8 cellular contexts compared by ENCODE assay signal in genomic region chr1:237799762-237800474, GRCh38.
DNase-seq lines count a peak whose midpoint lies in the region; ATAC-seq lines count a peak whose summit lies in the region.

No MANE protein-coding gene starts in this region.

- H3K27ac Mint-ChIP-seq in activated CD8-positive, alpha-beta T cell treated with anti-CD3 and anti-CD28 coated beads, Interleukin-2, amount 10 ng/mL, durations not matched to agents 7 days and 5 days: no peak overlapping the region

- ATAC-seq in GM18907 (IDR thresholded peaks at IDR 0.05; ENCODE audit: unreplicated experiment) (peak; percentile 100), HG03066 (IDR thresholded peaks at IDR 0.05; ENCODE audit: low read depth, unreplicated experiment) (peak; percentile 91)
- ATAC-seq in activated CD8-positive, alpha-beta T cell treated with anti-CD3 and anti-CD28 coated beads, Interleukin-2, amount 10 ng/mL, durations not matched to agents 7 days and 5 days: peak; percentile 84

- DNase-seq in DMS 273 treated with DMSO at 0.1 percent for 48 hours (lab: John Stamatoyannopoulos, UW) (peak; percentile 16), NCI-H2171 treated with DMSO at 0.1 percent for 48 hours (lab: John Stamatoyannopoulos, UW) (peak; percentile 75), iPS DF 19.7 (ENCODE audit: low read depth, low spot score) (peak; percentile 38), activated gamma-delta T cell (lab: John Stamatoyannopoulos, UW) (no peak)
- peak; percentile 45 for DNase-seq in activated CD8-positive, alpha-beta T cell treated with anti-CD3 and anti-CD28 coated beads, Interleukin-2, amount 10 ng/mL, durations not matched to agents 7 days and 5 days
- DNase-seq in stimulated activated CD8-positive, alpha-beta memory T cell treated with anti-CD3 and anti-CD28 coated beads, Interleukin-4, amount 100 ng/mL, for 24 hours (ENCODE audit: low read depth): peak; percentile 8

- no peaks in the 10 kb centered on the region for H3K4me1 Mint-ChIP-seq in activated CD8-positive, alpha-beta T cell treated with anti-CD3 and anti-CD28 coated beads, Interleukin-2, amount 10 ng/mL, durations not matched to agents 7 days and 5 days (ENCODE audit: low read depth)

- no peaks in the 10 kb centered on the region for H3K27me3 Mint-ChIP-seq in activated CD8-positive, alpha-beta T cell treated with anti-CD3 and anti-CD28 coated beads, Interleukin-2, amount 10 ng/mL, durations not matched to agents 7 days and 5 days (ENCODE audit: low read depth)

- H3K9me3 Mint-ChIP-seq in activated CD8-positive, alpha-beta T cell treated with anti-CD3 and anti-CD28 coated beads, Interleukin-2, amount 10 ng/mL, durations not matched to agents 7 days and 5 days (ENCODE audit: insufficient read depth): no peaks in the 10 kb centered on the region

- H3K4me3 Mint-ChIP-seq in activated CD8-positive, alpha-beta T cell treated with anti-CD3 and anti-CD28 coated beads, Interleukin-2, amount 10 ng/mL, durations not matched to agents 7 days and 5 days: no peak overlapping the region

- H3K36me3 Mint-ChIP-seq in activated CD8-positive, alpha-beta T cell treated with anti-CD3 and anti-CD28 coated beads, Interleukin-2, amount 10 ng/mL, durations not matched to agents 7 days and 5 days (ENCODE audit: low read depth): no peaks in the 10 kb centered on the region

- POLR2A ChIA-PET in activated CD8-positive, alpha-beta T cell treated with anti-CD3 and anti-CD28 coated beads, Interleukin-2, amount 10 ng/mL, durations not matched to agents 7 days and 5 days (lab: Charles Lee): no interaction called here

- CTCF ChIA-PET in activated CD8-positive, alpha-beta T cell treated with anti-CD3 and anti-CD28 coated beads, Interleukin-2, amount 10 ng/mL, durations not matched to agents 7 days and 5 days (lab: Charles Lee): no interaction called here
